In genomic region chr5:108672639-108673038, GRCh38 we compare ENCODE assay signal across 19 cellular contexts.
DNase-seq lines count a peak whose midpoint lies in the region; ATAC-seq and TF ChIP-seq lines count a peak whose summit lies in the region.
"Had no signal": no experiment of that assay in that cellular context is flagged by ENCODE, and none has a peak within 500 bp of the region (broad histone marks: within the 10 kb centered on the region; RNA-seq: fewer than 3 reads in every experiment).

No MANE protein-coding gene starts in this region.

- H3K27ac ChIP-seq in BLaER1 (no peak overlapping the region), left lung (no peak overlapping the region), gastroesophageal sphincter (no peak overlapping the region)
- H3K27ac ChIP-seq: HL-60 had no signal

- no peaks in the 10 kb centered on the region for H4K20me1 ChIP-seq in BLaER1

- no peaks in the 10 kb centered on the region for H3K36me3 ChIP-seq in BLaER1
- no peaks in the 10 kb centered on the region for H3K36me3 ChIP-seq in left lung
- no peaks in the 10 kb centered on the region for H3K36me3 ChIP-seq in gastroesophageal sphincter

- H3K4me3 ChIP-seq in BLaER1, result no peak overlapping the region
- H3K4me3 ChIP-seq in left lung, result no peak overlapping the region
- no peak overlapping the region for H3K4me3 ChIP-seq in gastroesophageal sphincter

- H3K4me2 ChIP-seq in BLaER1, result peak overlapping the region; percentile 45

- TF ChIP-seq EP300 in gastroesophageal sphincter (IDR thresholded peaks at IDR 0.05), result no peak

- TF ChIP-seq CTCF in left lung (IDR thresholded peaks at IDR 0.05) (no peak), gastroesophageal sphincter (IDR thresholded peaks at IDR 0.05) (no peak)

- TF ChIP-seq POLR2A in gastroesophageal sphincter (IDR thresholded peaks at IDR 0.05), result no peak

- WGBS in gastroesophageal sphincter (ENCODE audit: low coverage in 1 of 2), 2 donors, result 30 to 43% methylated on average over 1 to 2 of the region's 2 CpGs

- DNase-seq in DMS79 treated with DMSO at 0.1 percent for 48 hours (lab: John Stamatoyannopoulos, UW) (peak; percentile 15), NCI-H69 (lab: John Stamatoyannopoulos, UW) (peak; percentile 59), left lung (no peak), HCEC 1CT (no peak), hepatic stellate cell (ENCODE audit: low spot score) (no peak), T1000 (lab: John Stamatoyannopoulos, UW) (no peak)
- DNase-seq: 8988T; C1 segment of cervical spinal cord; CD4-positive, CD25-positive, alpha-beta regulatory T cell; CD8-positive, alpha-beta memory T cell; COR-L47; DMS 273 treated with DMSO at 0.1 percent for 48 hours; DMS53; GDM1; GOT3; H9 had no signal

- intact Hi-C loops in left lung (cut with DNase I), result no loop called here

- peaks cover 16% of the 10 kb centered on the region for H3K4me1 ChIP-seq in BLaER1
- H3K4me1 ChIP-seq in left lung, result no peaks in the 10 kb centered on the region
- H3K4me1 ChIP-seq in gastroesophageal sphincter, result no peaks in the 10 kb centered on the region

- no peak overlapping the region for H3K9ac ChIP-seq in BLaER1

- no peaks in the 10 kb centered on the region for H3K9me3 ChIP-seq in BLaER1
- H3K9me3 ChIP-seq in left lung, result no peaks in the 10 kb centered on the region
- no peaks in the 10 kb centered on the region for H3K9me3 ChIP-seq in gastroesophageal sphincter

- ATAC-seq in left lung, result peak; percentile 53
- ATAC-seq in gastroesophageal sphincter, result no peak

- H3K27me3 ChIP-seq in BLaER1 (no peaks in the 10 kb centered on the region), left lung (no peaks in the 10 kb centered on the region), gastroesophageal sphincter (no peaks in the 10 kb centered on the region)

Comparison
In these comparisons a context has a peak if more than half of its experiments do, and no peak if none do; other contexts are left out.
1. DNase-seq: peak in DMS79 treated with DMSO at 0.1 percent for 48 hours (single experiment) and NCI-H69 (single experiment); none in left lung (0 of 2), HCEC 1CT (single experiment), hepatic stellate cell (single experiment) and T1000 (single experiment).